8 cellular contexts compared by ENCODE assay signal in the genomic region with DNA sequence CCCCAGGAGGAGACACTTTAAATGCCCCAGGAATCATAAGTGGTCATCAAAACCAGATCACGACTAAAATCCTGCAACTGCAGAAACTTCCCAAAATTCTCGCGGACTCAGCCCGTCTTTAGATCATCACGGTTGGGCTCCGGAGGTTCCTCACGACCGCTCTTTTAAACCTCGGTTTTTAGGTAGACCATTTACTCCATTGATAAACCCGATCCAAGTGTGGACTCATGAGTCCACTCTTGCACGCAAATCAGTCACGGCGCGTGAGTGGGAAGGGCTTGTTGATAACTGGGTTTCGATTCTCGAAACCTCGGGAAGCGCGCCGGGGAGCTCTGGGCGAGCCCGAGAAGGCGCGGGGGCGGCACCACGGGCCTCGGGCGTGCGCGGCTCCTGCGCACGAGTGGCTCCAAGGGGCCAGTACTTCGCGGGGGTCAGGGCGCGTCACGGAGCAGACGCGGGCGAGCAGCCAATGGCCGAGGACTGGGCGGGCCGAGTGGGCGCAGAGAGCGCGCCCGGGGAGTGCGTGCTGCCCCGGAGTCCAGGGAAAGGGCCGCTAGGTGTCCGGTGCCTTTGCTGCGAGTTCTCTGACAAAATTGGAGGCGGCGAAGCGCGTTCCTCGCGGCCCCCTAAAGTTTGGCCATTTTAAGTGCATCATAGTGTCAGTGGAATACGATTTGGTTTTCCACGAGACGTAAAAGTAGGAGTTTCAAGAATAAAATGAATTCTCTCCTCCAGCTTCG. TPM values are rescaled to one million over a fixed set of nuclear protein-coding genes. Genes with fewer than 3 reads are reported as not detected.
DNase-seq lines count a peak whose midpoint lies in the region; ATAC-seq and TF ChIP-seq lines count a peak whose summit lies in the region.

No MANE protein-coding gene starts in this region.

- no peaks in the 10 kb centered on the region for H3K36me3 ChIP-seq in thoracic aorta

- ATAC-seq in GM21786 (IDR thresholded peaks at IDR 0.05; ENCODE audit: unreplicated experiment) (peak; percentile 34), Right ventricle myocardium inferior (peak; percentile 89), thoracic aorta (ENCODE audit: insufficient number of reproducible peaks, low FRiP score, low read depth) (peak; percentile 87)
- ATAC-seq in activated naive CD8-positive, alpha-beta T cell treated with anti-CD3 and anti-CD28 coated beads, Interleukin-2, amount 50 U/mL, for 24 hours, result peak; percentile 51

- no peaks in the 10 kb centered on the region for H3K27me3 ChIP-seq in thoracic aorta (replicated peaks; ENCODE audit: insufficient read depth)

- H3K9me3 ChIP-seq in thoracic aorta, result no peaks in the 10 kb centered on the region

- peaks cover 3% of the 10 kb centered on the region for H3K36me3 Mint-ChIP-seq in activated naive CD8-positive, alpha-beta T cell treated with anti-CD3 and anti-CD28 coated beads, Interleukin-2, amount 50 U/mL, for 24 hours (ENCODE audit: low read depth)
- peaks cover 26% of the 10 kb centered on the region for H3K36me3 Mint-ChIP-seq in osteocyte (ENCODE audit: unreplicated experiment)

- H3K27ac ChIP-seq in thoracic aorta, result peak overlapping the region; percentile 97 to 99

- H3K4me1 Mint-ChIP-seq in activated naive CD8-positive, alpha-beta T cell treated with anti-CD3 and anti-CD28 coated beads, Interleukin-2, amount 50 U/mL, for 24 hours, result peaks cover 35% of the 10 kb centered on the region
- peaks cover 44% of the 10 kb centered on the region for H3K4me1 Mint-ChIP-seq in osteocyte (ENCODE audit: unreplicated experiment)

- peak overlapping the region; percentile 89 for H3K4me3 ChIP-seq in thoracic aorta

- H3K4me3 Mint-ChIP-seq in activated naive CD8-positive, alpha-beta T cell treated with anti-CD3 and anti-CD28 coated beads, Interleukin-2, amount 50 U/mL, for 24 hours, result peak overlapping the region; percentile 87
- peak overlapping the region; percentile 92 for H3K4me3 Mint-ChIP-seq in osteocyte (ENCODE audit: unreplicated experiment)

- DNase-seq in EL, result peak; percentile 96
- peak; percentile 61 for DNase-seq in KG1 (lab: John Stamatoyannopoulos, UW)
- peak; percentile 61 to 80 for DNase-seq in SW 1271 (lab: John Stamatoyannopoulos, UW)
- DNase-seq in activated naive CD8-positive, alpha-beta T cell treated with anti-CD3 and anti-CD28 coated beads, Interleukin-2, amount 50 U/mL, for 24 hours, result peak; percentile 65
- peak; percentile 97 for DNase-seq in Right ventricle myocardium inferior (ENCODE audit: missing footprints)
- peak; percentile 96 for DNase-seq in osteocyte (ENCODE audit: extremely low spot score, unreplicated experiment)
- peak; percentile 68 for DNase-seq in thoracic aorta (ENCODE audit: low spot score)

- TF ChIP-seq CTCF in osteocyte (IDR thresholded peaks at IDR 0.05) (no peak), thoracic aorta (IDR thresholded peaks at IDR 0.05) (no peak)

- peak overlapping the region; percentile 86 for H3K27ac Mint-ChIP-seq in activated naive CD8-positive, alpha-beta T cell treated with anti-CD3 and anti-CD28 coated beads, Interleukin-2, amount 50 U/mL, for 24 hours
- H3K27ac Mint-ChIP-seq in osteocyte (ENCODE audit: unreplicated experiment), result peak overlapping the region; percentile 99

- H3K27me3 Mint-ChIP-seq in activated naive CD8-positive, alpha-beta T cell treated with anti-CD3 and anti-CD28 coated beads, Interleukin-2, amount 50 U/mL, for 24 hours, result peaks cover 17% of the 10 kb centered on the region
- H3K27me3 Mint-ChIP-seq in osteocyte (ENCODE audit: unreplicated experiment), result no peaks in the 10 kb centered on the region

- peaks cover 4 to 12% of the 10 kb centered on the region in 2 donors for H3K4me1 ChIP-seq in thoracic aorta (ENCODE audit: control insufficient read depth in 1 of 2, low read depth in 2 of 2)

- H3K9me3 Mint-ChIP-seq in activated naive CD8-positive, alpha-beta T cell treated with anti-CD3 and anti-CD28 coated beads, Interleukin-2, amount 50 U/mL, for 24 hours, result no peaks in the 10 kb centered on the region
- H3K9me3 Mint-ChIP-seq in osteocyte (ENCODE audit: unreplicated experiment), result no peaks in the 10 kb centered on the region

- intact Hi-C loops in Right ventricle myocardium inferior (cut with DNase I), result loop anchor here (2.0 to 10.0 kb wide), 9 partner anchors 84 to 1541 kb away; no protein-coding TSS in a partner anchor

RNA-seq across cellular contexts. Expression of a gene that starts 0.7 kb away (rescaled TPM):
- total RNA-seq in Right ventricle myocardium inferior, result 60.9 TPM
- total RNA-seq in osteocyte, result 25.8 and 27.0 TPM in 2 replicates
- 10 to 100 TPM; 40.5 to 53.2 TPM for total RNA-seq in thoracic aorta

Comparison
In these comparisons a context has a peak if more than half of its experiments do, and no peak if none do; other contexts are left out.
1. Peak in every context shown above with its lines: DNase-seq, ATAC-seq, H3K4me3 ChIP-seq and H3K27ac ChIP-seq.
2. ATAC-seq: peak in every context shown above with its lines; median percentile 89 in Right ventricle myocardium inferior; 87 in thoracic aorta; 51 in activated naive CD8-positive, alpha-beta T cell treated with anti-CD3 and anti-CD28 coated beads, Interleukin-2, amount 50 U/mL, for 24 hours; 34 in GM21786.